Comparison of ENCODE assay signal across 8 cellular contexts in the genomic region with DNA sequence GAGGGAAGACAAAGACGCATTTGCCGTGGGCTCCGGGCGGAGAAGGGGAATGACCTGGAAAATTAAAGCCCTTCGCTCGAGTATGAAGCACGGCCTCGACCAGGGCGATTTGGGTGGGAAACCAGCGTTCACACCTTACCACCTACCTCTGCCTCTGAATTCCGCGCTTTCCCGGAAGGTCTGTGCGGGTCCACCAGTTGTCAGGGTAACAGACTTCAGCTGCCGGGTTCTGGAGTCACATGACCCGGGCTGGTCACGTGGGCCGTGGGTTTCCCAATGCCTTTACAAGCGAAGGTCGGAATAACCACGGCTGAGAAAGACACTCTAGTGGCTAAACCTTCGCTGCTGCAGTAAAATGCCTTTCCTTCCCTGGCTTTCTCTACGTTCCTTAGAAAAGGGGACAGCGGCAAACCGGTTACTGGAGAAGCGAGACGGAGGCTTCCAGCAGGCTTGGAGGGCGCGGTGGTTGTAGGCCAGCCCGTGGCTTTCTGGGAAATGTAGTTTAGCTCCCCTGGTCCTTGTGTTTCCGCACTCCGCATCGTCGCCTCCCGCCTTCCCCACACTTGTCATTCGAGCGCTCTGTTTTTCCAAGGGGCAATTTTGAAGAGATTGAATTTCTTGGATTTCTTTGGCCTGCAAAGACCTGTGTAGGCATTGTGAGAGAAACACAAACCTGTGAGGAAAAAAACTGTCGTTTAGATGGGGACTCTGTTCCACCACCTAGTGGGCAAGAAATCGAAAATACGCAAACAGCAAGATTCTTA. TPM values are rescaled to one million over a fixed set of nuclear protein-coding genes. Genes with fewer than 3 reads are reported as not detected.
A peak's percentile ranks its signal among the peaks of the same experiment; 100 is the strongest.
DNase-seq lines count a peak whose midpoint lies in the region; ATAC-seq, FAIRE-seq and TF ChIP-seq lines count a peak whose summit lies in the region.

A gene with protein sequence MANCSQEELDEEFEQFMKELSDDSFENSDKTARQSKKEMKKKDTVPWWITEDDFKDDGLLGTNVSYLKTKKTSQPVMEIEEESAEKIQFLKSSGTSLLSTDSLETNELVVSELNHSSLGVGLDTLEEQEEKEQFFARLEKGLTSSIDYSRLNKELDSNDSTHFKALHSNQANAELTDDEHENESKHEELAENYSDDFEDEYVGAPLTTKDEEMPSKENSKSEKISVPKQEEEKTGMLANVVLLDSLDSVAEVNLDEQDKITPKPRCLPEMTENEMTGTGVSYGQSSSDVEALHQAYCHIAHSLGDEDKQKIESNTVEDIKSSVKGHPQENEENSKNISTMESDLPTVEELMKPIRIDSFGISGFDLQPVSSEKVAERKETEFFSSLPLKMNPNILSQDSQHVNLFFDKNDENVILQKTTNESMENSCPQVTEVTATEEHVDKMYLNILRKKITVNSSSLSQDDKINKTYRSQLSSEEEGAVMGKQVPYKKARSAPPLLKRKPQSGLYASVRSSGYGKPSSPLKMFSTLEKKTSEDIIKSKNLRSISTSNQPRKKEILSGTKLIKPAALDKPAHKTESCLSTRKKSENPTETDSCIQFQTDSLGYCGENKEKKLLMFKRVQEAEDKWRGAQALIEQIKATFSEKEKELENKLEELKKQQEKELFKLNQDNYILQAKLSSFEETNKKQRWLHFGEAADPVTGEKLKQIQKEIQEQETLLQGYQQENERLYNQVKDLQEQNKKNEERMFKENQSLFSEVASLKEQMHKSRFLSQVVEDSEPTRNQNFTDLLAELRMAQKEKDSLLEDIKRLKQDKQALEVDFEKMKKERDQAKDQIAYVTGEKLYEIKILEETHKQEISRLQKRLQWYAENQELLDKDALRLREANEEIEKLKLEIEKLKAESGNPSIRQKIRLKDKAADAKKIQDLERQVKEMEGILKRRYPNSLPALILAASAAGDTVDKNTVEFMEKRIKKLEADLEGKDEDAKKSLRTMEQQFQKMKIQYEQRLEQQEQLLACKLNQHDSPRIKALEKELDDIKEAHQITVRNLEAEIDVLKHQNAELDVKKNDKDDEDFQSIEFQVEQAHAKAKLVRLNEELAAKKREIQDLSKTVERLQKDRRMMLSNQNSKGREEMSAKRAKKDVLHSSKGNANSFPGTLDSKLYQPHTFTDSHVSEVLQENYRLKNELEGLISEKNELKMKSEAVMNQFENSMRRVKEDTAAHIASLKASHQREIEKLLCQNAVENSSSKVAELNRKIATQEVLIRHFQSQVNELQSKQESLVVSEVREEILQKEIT (N-terminal part only) (minus strand): TSS at position 210 of the 764 bp plus-strand sequence. CDS start 1,250 bp downstream, outside the sequence.

- no peaks in the 10 kb centered on the region for H3K27me3 ChIP-seq in keratinocyte (ENCODE audit: control insufficient read depth, extremely low read depth, insufficient read depth, low read length)

- H3K27ac Mint-ChIP-seq in activated B cell treated with CpG ODN at 0.5 μM for 24 hours = peak within 1 kb of the TSS; percentile 95
- H3K27ac Mint-ChIP-seq in central memory CD8-positive, alpha-beta T cell (ENCODE audit: low read depth) = peak within 1 kb of the TSS; percentile 89

- peak; percentile 71 for FAIRE-seq in keratinocyte (lab: Jason Lieb, UNC)

- TF ChIP-seq CTCF in activated B cell treated with CpG ODN at 0.5 μM for 24 hours (IDR thresholded peaks at IDR 0.05) (no peak), keratinocyte (optimal IDR thresholded peaks at IDR 0.05 in 1 of 3, IDR thresholded peaks at IDR 0.05 in 1 of 3, conservative IDR thresholded peaks at IDR 0.05 in 1 of 3; ENCODE audit: extremely low read depth in 1 of 3, insufficient read depth in 2 of 3, low read length in 3 of 3) (peak; percentile 41 to 72 (median 68))

- H3K79me2 ChIP-seq in keratinocyte (ENCODE audit: control insufficient read depth, insufficient read depth, low read length) = no peaks in the 10 kb centered on the region

- peaks cover 13% of the 10 kb centered on the region for H3K27me3 Mint-ChIP-seq in activated B cell treated with CpG ODN at 0.5 μM for 24 hours
- H3K27me3 Mint-ChIP-seq in central memory CD8-positive, alpha-beta T cell = peaks cover 13% of the 10 kb centered on the region

- H3K4me1 ChIP-seq in keratinocyte (ENCODE audit: control insufficient read depth, extremely low read depth, insufficient read depth, low read length) = peaks cover 4% of the 10 kb centered on the region

- dilution Hi-C loops in keratinocyte (cut with MboI; ENCODE audit: extremely low pct_ligation_motif_present, low sequenced_read_pairs) = no loop called here

- DNase-seq in AG08396 (ENCODE audit: low spot score) (peak; percentile 88), NCI-H2227 (lab: John Stamatoyannopoulos, UW; ENCODE audit: unreplicated experiment) (peak; percentile 88), activated B cell treated with CpG ODN at 0.5 μM for 24 hours (peak; percentile 82), keratinocyte (ENCODE audit: low read depth, low spot score) (no peak)
- DNase-seq in central memory CD8-positive, alpha-beta T cell (ENCODE audit: low spot score in 2 of 2) = peak; percentile 81 to 88
- DNase-seq in stimulated activated CD4-positive, alpha-beta T cell treated with anti-CD3 and anti-CD28 coated beads, Interleukin-15, amount 100 ng/mL, for 1 hour (ENCODE audit: low read depth in 1 of 2, low spot score in 1 of 2) = peak; percentile 63 to 75

- CTCF ChIA-PET in activated B cell treated with CpG ODN at 0.5 μM for 24 hours (lab: Charles Lee) = interaction anchor here (0.7 to 3.2 kb wide), 8 partner anchors 10 to 1160 kb away, joined by 3 to 17 read pairs (median 4); a partner anchor contains a TSS

- peak within 1 kb of the TSS; percentile 88 for H3K9ac ChIP-seq in keratinocyte (ENCODE audit: control insufficient read depth, extremely low read depth, insufficient read depth, low read length)

- no peaks in the 10 kb centered on the region for H4K20me1 ChIP-seq in keratinocyte (ENCODE audit: control insufficient read depth, extremely low read depth, insufficient read depth, low read length)

- H3K36me3 ChIP-seq in keratinocyte (ENCODE audit: control insufficient read depth in 2 of 2, extremely low read depth in 1 of 2, insufficient read depth in 2 of 2, low read length in 2 of 2) = peaks cover 0 to 1% of the 10 kb centered on the region in 2 experiments

- H3K36me3 Mint-ChIP-seq in activated B cell treated with CpG ODN at 0.5 μM for 24 hours (ENCODE audit: low read depth) = peaks cover 7% of the 10 kb centered on the region
- peaks cover 5% of the 10 kb centered on the region for H3K36me3 Mint-ChIP-seq in central memory CD8-positive, alpha-beta T cell (ENCODE audit: insufficient read depth)

- ATAC-seq in GM18907 (IDR thresholded peaks at IDR 0.05; ENCODE audit: unreplicated experiment) (peak; percentile 99), HG03159 (IDR thresholded peaks at IDR 0.05; ENCODE audit: unreplicated experiment) (peak; percentile 98), activated B cell treated with CpG ODN at 0.5 μM for 24 hours (ENCODE audit: low read depth) (peak; percentile 92)
- peak; percentile 91 for ATAC-seq in central memory CD8-positive, alpha-beta T cell (replicated peaks; ENCODE audit: extremely low read depth, poor library complexity, severe bottlenecking)

- intact Hi-C loops in activated B cell treated with CpG ODN at 0.5 μM for 24 hours (cut with micrococcal nuclease) = loop anchor here (1.0 to 10.0 kb wide), 7 partner anchors 343 to 1981 kb away; a partner anchor contains a TSS

- no peaks in the 10 kb centered on the region for H3K9me1 ChIP-seq in keratinocyte (ENCODE audit: control insufficient read depth, extremely low read depth, insufficient read depth, low read length)

- POLR2A ChIA-PET in activated B cell treated with CpG ODN at 0.5 μM for 24 hours (lab: Charles Lee) = interaction anchor here (1.0 to 2.3 kb wide), 3 partner anchors 338 to 1415 kb away, joined by 3 to 21 read pairs (median 4); a partner anchor contains a TSS

- peak within 1 kb of the TSS; percentile 87 for H3K4me2 ChIP-seq in keratinocyte (ENCODE audit: control insufficient read depth, extremely low read depth, insufficient read depth, low read depth, low read length)

- peak within 1 kb of the TSS; percentile 54 to 99 (median 93) for H3K4me3 ChIP-seq in keratinocyte (ENCODE audit: control insufficient read depth in 2 of 3, extremely low read depth in 1 of 3, insufficient read depth in 2 of 3, low read depth in 1 of 3, low read length in 3 of 3)

- peak within 1 kb of the TSS; percentile 99 for H3K4me3 Mint-ChIP-seq in activated B cell treated with CpG ODN at 0.5 μM for 24 hours
- H3K4me3 Mint-ChIP-seq in central memory CD8-positive, alpha-beta T cell = peak within 1 kb of the TSS; percentile 99

- H3K9me3 ChIP-seq in keratinocyte (ENCODE audit: control insufficient read depth, low read depth, low read length) = no peaks in the 10 kb centered on the region

- no peaks in the 10 kb centered on the region for H3K9me3 Mint-ChIP-seq in activated B cell treated with CpG ODN at 0.5 μM for 24 hours
- H3K9me3 Mint-ChIP-seq in central memory CD8-positive, alpha-beta T cell = no peaks in the 10 kb centered on the region

- H3K4me1 Mint-ChIP-seq in activated B cell treated with CpG ODN at 0.5 μM for 24 hours = peaks cover 19% of the 10 kb centered on the region
- peaks cover 10% of the 10 kb centered on the region for H3K4me1 Mint-ChIP-seq in central memory CD8-positive, alpha-beta T cell

- H2AFZ ChIP-seq in keratinocyte (ENCODE audit: control insufficient read depth, low read length) = peak within 1 kb of the TSS; percentile 100

- peak within 1 kb of the TSS; percentile 89 for H3K27ac ChIP-seq in keratinocyte (ENCODE audit: control insufficient read depth, insufficient read depth, low read length)

RNA-seq across cellular contexts. Expression of the gene that starts here (rescaled TPM):
- total RNA-seq in activated B cell treated with CpG ODN at 0.5 μM for 24 hours = 7.9 and 13.8 TPM in 2 replicates
- polyA plus RNA-seq in keratinocyte = 1.4 to 2.6 TPM (median 1.6 TPM) in 3 replicates
- 8.2 TPM for polyA plus RNA-seq in keratinocyte (2011; ENCODE audit: low read depth)
- polyA plus RNA-seq in keratinocyte (2011; cell fraction: cytosol; rRNA removed) = 1.2 and 1.9 TPM in 2 replicates
- 2.7 and 3.5 TPM in 2 replicates for polyA plus RNA-seq in keratinocyte (2011; cell fraction: nucleus; rRNA removed)
- polyA plus RNA-seq in keratinocyte (2012; ENCODE audit: low replicate concordance) = 1.6 and 1.8 TPM in 2 replicates
- 0.56 to 2.5 TPM in 2 of 3 replicates, not detected in the other for polyA minus RNA-seq in keratinocyte
- not detected for polyA minus RNA-seq in keratinocyte (2011; cell fraction: cytosol; rRNA and poly(A)+ RNA removed)
- 2.1 and 3.3 TPM in 2 replicates for polyA minus RNA-seq in keratinocyte (2011; cell fraction: nucleus; rRNA and poly(A)+ RNA removed)
